Comparison of ENCODE assay signal across 8 cellular contexts in genomic region chr15:72685301-72685924, GRCh38. TPM values are rescaled to one million over a fixed set of nuclear protein-coding genes. Genes with fewer than 3 reads are reported as not detected.
DNase-seq lines count a peak whose midpoint lies in the region; ATAC-seq and TF ChIP-seq lines count a peak whose summit lies in the region.

No MANE protein-coding gene starts in this region.

- TF ChIP-seq CTCF in liver (IDR thresholded peaks at IDR 0.05; ENCODE audit: low read depth, low read length, missing input control) (no peak), transverse colon (IDR thresholded peaks at IDR 0.05) (peak in 3 of 5 experiments; percentile 8 to 27 (median 20))

- H3K4me3 ChIP-seq in liver (ENCODE audit: low read depth in 1 of 3, low read length in 3 of 3) (peak overlapping the region; percentile 61 to 92 (median 75)), transverse colon (peak overlapping the region; percentile 57 to 71 (median 60))

- peak overlapping the region; percentile 99 for H3K4me3 Mint-ChIP-seq in activated naive CD4-positive, alpha-beta T cell treated with anti-CD3 and anti-CD28 coated beads, Interleukin-2, amount 50 U/mL, for 24 hours

- peak overlapping the region; percentile 89 for H3K27ac ChIP-seq in angular gyrus (ENCODE audit: low read depth, low read length)
- peak overlapping the region; percentile 84 to 91 for H3K27ac ChIP-seq in liver (ENCODE audit: low read depth in 1 of 2, low read length in 2 of 2)
- peak overlapping the region; percentile 93 to 94 (median 94) for H3K27ac ChIP-seq in transverse colon

- no peak for TF ChIP-seq RAD21 in liver (IDR thresholded peaks at IDR 0.05)

- 17% methylated on average over 23 of the region's 23 CpGs for WGBS in liver
- 20 to 32% methylated on average over 11 to 23 of the region's 23 CpGs for WGBS in transverse colon (ENCODE audit: low coverage in 1 of 2), 2 donors

- H3K36me3 ChIP-seq in liver (ENCODE audit: control insufficient read depth in 4 of 4, insufficient read depth in 3 of 4, low read depth in 1 of 4, low read length in 3 of 4) (no peaks in the 10 kb centered on the region), transverse colon (no peaks in the 10 kb centered on the region)

- H3K9ac ChIP-seq in liver (ENCODE audit: low read depth in 1 of 2, low read length in 2 of 2) = peak overlapping the region; percentile 88

- no peak for TF ChIP-seq EP300 in transverse colon (IDR thresholded peaks at IDR 0.05; ENCODE audit: low read depth)

- H3K27ac Mint-ChIP-seq in activated naive CD4-positive, alpha-beta T cell treated with anti-CD3 and anti-CD28 coated beads, Interleukin-2, amount 50 U/mL, for 24 hours = peak overlapping the region; percentile 97

- DNase-seq in activated naive CD4-positive, alpha-beta T cell (lab: John Stamatoyannopoulos, UW) = no peak
- no peak for DNase-seq in transverse colon

- H3K4me1 Mint-ChIP-seq in activated naive CD4-positive, alpha-beta T cell treated with anti-CD3 and anti-CD28 coated beads, Interleukin-2, amount 50 U/mL, for 24 hours = peaks cover 28% of the 10 kb centered on the region

- intact Hi-C loops in transverse colon (cut with DNase I; ENCODE audit: low total_unique reads) = no loop called here

- no peaks in the 10 kb centered on the region for H3K36me3 Mint-ChIP-seq in activated naive CD4-positive, alpha-beta T cell treated with anti-CD3 and anti-CD28 coated beads, Interleukin-2, amount 50 U/mL, for 24 hours

- no peaks in the 10 kb centered on the region for H3K27me3 ChIP-seq in liver (ENCODE audit: control insufficient read depth in 4 of 4, insufficient read depth in 4 of 4, low read length in 3 of 4)
- H3K27me3 ChIP-seq in transverse colon = no peaks in the 10 kb centered on the region

- no peak for ATAC-seq in GM21529 (IDR thresholded peaks at IDR 0.05; ENCODE audit: unreplicated experiment)
- ATAC-seq in GM21423 (IDR thresholded peaks at IDR 0.05; ENCODE audit: unreplicated experiment) = no peak
- no peak for ATAC-seq in GM18858 (IDR thresholded peaks at IDR 0.05; ENCODE audit: unreplicated experiment)

- H3K9me3 Mint-ChIP-seq in activated naive CD4-positive, alpha-beta T cell treated with anti-CD3 and anti-CD28 coated beads, Interleukin-2, amount 50 U/mL, for 24 hours = no peaks in the 10 kb centered on the region

- no peaks in the 10 kb centered on the region for H3K27me3 Mint-ChIP-seq in activated naive CD4-positive, alpha-beta T cell treated with anti-CD3 and anti-CD28 coated beads, Interleukin-2, amount 50 U/mL, for 24 hours

- in situ Hi-C loops in transverse colon (cut with MboI; ENCODE audit: low pct_ligation_motif_present in 1 of 4, low pct_unique_long_range_greater_than_20kb in 1 of 4, low sequenced_read_pairs in 3 of 4) = no loop called here

- H3K9me3 ChIP-seq in liver (ENCODE audit: control insufficient read depth in 4 of 4, low read length in 3 of 4) (no peaks in the 10 kb centered on the region), transverse colon (no peaks in the 10 kb centered on the region)

- H3K4me1 ChIP-seq in liver (ENCODE audit: control insufficient read depth in 4 of 4, insufficient read depth in 4 of 4, low read length in 3 of 4) = peaks cover 3 to 13% (median 6%) of the 10 kb centered on the region in 4 donors
- H3K4me1 ChIP-seq in transverse colon = peaks cover 3 to 21% (median 9%) of the 10 kb centered on the region in 4 donors

- TF ChIP-seq POLR2A in transverse colon (IDR thresholded peaks at IDR 0.05) = no peak

TF ChIP-seq in liver, 16 proteins besides CTCF, POLR2A, EP300 and RAD21:
- no peak for TF ChIP-seq GABPA (IDR thresholded peaks at IDR 0.05 in 1 of 2, conservative IDR thresholded peaks at IDR 0.05 in 1 of 2)
- TF ChIP-seq TAF1 (conservative IDR thresholded peaks at IDR 0.05) = no peak
- no peak for TF ChIP-seq NR2F2 (IDR thresholded peaks at IDR 0.05)
- TF ChIP-seq ATF3 (IDR thresholded peaks at IDR 0.05) = no peak
- no peak for TF ChIP-seq HNF4A (conservative IDR thresholded peaks at IDR 0.05)
- TF ChIP-seq RXRA (IDR thresholded peaks at IDR 0.05) = no peak
- no peak for TF ChIP-seq EGR1 (IDR thresholded peaks at IDR 0.05; ENCODE audit: low read depth in 2 of 2)
- no peak for TF ChIP-seq REST (IDR thresholded peaks at IDR 0.05)
- no peak for TF ChIP-seq ZBTB33 (IDR thresholded peaks at IDR 0.05)
- TF ChIP-seq FOXA1 (IDR thresholded peaks at IDR 0.05) = no peak
- TF ChIP-seq SP1 (IDR thresholded peaks at IDR 0.05) = no peak
TF ChIP-seq in liver: peak in this region for 0.

RNA-seq across cellular contexts. Expression of gene HIGD2B, which starts 0.6 kb away (rescaled TPM):
- total RNA-seq in liver (not detected), transverse colon (not detected)
- not detected for polyA plus RNA-seq in liver

RNA-seq across cellular contexts. Expression of gene BBS4, which starts 0.6 kb away (rescaled TPM):
- total RNA-seq in liver (10 to 100 TPM; 10.3 to 16.0 TPM), transverse colon (10 to 100 TPM in 3 of 4 donors, 1 to 10 TPM in 1; 9.2 to 21.3 (median 19.2) TPM)
- 1 to 10 TPM; 4.8 to 6.4 TPM for polyA plus RNA-seq in liver

RNA-seq across cellular contexts. Expression of gene GOLGA6B, which starts 30.9 kb away (rescaled TPM):
- total RNA-seq in liver (1 to 10 TPM in 1 of 2 donors, under 1 TPM in 1; 0.05 to 1.0 TPM), transverse colon (not detected)
- polyA plus RNA-seq in liver = under 1 TPM in 1 of 2 donors, not detected in 1; 0.03 TPM
